In genomic region chr1:24237750-24238149, GRCh38 we compare ENCODE assay signal across 15 cellular contexts. TPM values are rescaled to one million over a fixed set of nuclear protein-coding genes. Genes with fewer than 3 reads are reported as not detected.
DNase-seq lines count a peak whose midpoint lies in the region; ATAC-seq, FAIRE-seq and TF ChIP-seq lines count a peak whose summit lies in the region.
"Had no signal": no experiment of that assay in that cellular context is flagged by ENCODE, and none has a peak within 500 bp of the region (broad histone marks: within the 10 kb centered on the region; RNA-seq: fewer than 3 reads in every experiment).

No MANE protein-coding gene starts in this region.

- no peaks in the 10 kb centered on the region for H3K36me3 ChIP-seq in HEK293 (ENCODE audit: control insufficient read depth in 2 of 2, insufficient read depth in 1 of 2, low read length in 2 of 2)
- no peaks in the 10 kb centered on the region for H3K36me3 ChIP-seq in PC-9 (ENCODE audit: low read depth)
- no peaks in the 10 kb centered on the region for H3K36me3 ChIP-seq in K562 (ENCODE audit: control insufficient read depth, insufficient read depth, low read length)
- H3K36me3 ChIP-seq in breast epithelium = no peaks in the 10 kb centered on the region
- H3K36me3 ChIP-seq: BLaER1 treated with 17β-estradiol and CSF1 and Interleukin-3, amounts not matched to agents 10 nM and 100 nM had no signal

- no peak for DNase-seq in PC-9
- DNase-seq in K562 (ENCODE audit: extremely low read depth in 1 of 4, low spot score in 3 of 4) = no peak
- no peak for DNase-seq in breast epithelium (ENCODE audit: low spot score in 2 of 2)
- DNase-seq: Calu3; CD8-positive, alpha-beta T cell; DMS79 treated with DMSO at 0.1 percent for 48 hours; GF-D8; GM23248; H7 had no signal

- peaks cover 11% of the 10 kb centered on the region; the same call in 1 of the 2 replicates for H3F3A ChIP-seq in PC-9 (ENCODE audit: insufficient read depth, low read depth)

- no peak for TF ChIP-seq CTCF in HEK293 (tag by site-specific recombination; IDR thresholded peaks at IDR 0.05)
- TF ChIP-seq CTCF in PC-9 (conservative IDR thresholded peaks at IDR 0.05) = no peak
- no peak for TF ChIP-seq CTCF in K562 (IDR thresholded peaks at IDR 0.05 in 2 of 3, conservative IDR thresholded peaks at IDR 0.05 in 1 of 3; ENCODE audit: insufficient read depth in 2 of 3, low read depth in 1 of 3, low read length in 3 of 3)
- TF ChIP-seq CTCF in breast epithelium (IDR thresholded peaks at IDR 0.05) = no peak

- no TSS peak for BruUV-seq in PC-9 (replicated peaks; lab: Mats Ljungman, UMichigan)
- BruUV-seq in K562 (replicated peaks; lab: Mats Ljungman, UMichigan) = no TSS peak

- H3K4me2 ChIP-seq in PC-9 (peak overlapping the region; percentile 61; the same call in 1 of the 2 replicates), K562 (ENCODE audit: insufficient read depth, low read length) (no peak overlapping the region)
- H3K4me2 ChIP-seq: BLaER1 treated with 17β-estradiol and CSF1 and Interleukin-3, amounts not matched to agents 10 nM and 100 nM had no signal

- H3K9me1 ChIP-seq in K562 (ENCODE audit: control insufficient read depth, insufficient read depth, low read length) = no peaks in the 10 kb centered on the region

- H3K4me3 ChIP-seq in HEK293 (ENCODE audit: low read depth, low read length) (no peak overlapping the region), PC-9 (no peak overlapping the region), K562 (no peak overlapping the region), breast epithelium (no peak overlapping the region)
- H3K4me3 ChIP-seq: BLaER1 treated with 17β-estradiol and CSF1 and Interleukin-3, amounts not matched to agents 10 nM and 100 nM; GM23248 had no signal

- CTCF ChIA-PET in HEK293 (lab: Yijun Ruan, JAX) (interaction anchor here (0.6 kb wide), 1 partner anchor 303 kb away, joined by 3 read pairs; no protein-coding TSS in a partner anchor), PC-9 (lab: Charles Lee) (no interaction called here), K562 (lab: Yijun Ruan, JAX; ENCODE audit: low intra/inter-chr PET ratio) (no interaction called here)

- H4K20me1 ChIP-seq in PC-9 (ENCODE audit: insufficient read depth) (no peaks in the 10 kb centered on the region), K562 (replicated peaks; ENCODE audit: control insufficient read depth, insufficient read depth, low read length) (0 out of 2 replicates have a peak, but pooled peaks cover 4% of the 10 kb centered on the region)
- H4K20me1 ChIP-seq: BLaER1 treated with 17β-estradiol and CSF1 and Interleukin-3, amounts not matched to agents 10 nM and 100 nM had no signal

- in situ Hi-C loops in K562 (cut with MboI) = no loop called here

- ATAC-seq in K562 (no peak), GM21390 (IDR thresholded peaks at IDR 0.05; ENCODE audit: unreplicated experiment) (no peak), GM21737 (IDR thresholded peaks at IDR 0.05; ENCODE audit: unreplicated experiment) (no peak)
- ATAC-seq: CD8-positive, alpha-beta T cell; HCT116 had no signal

- H2AFZ ChIP-seq in PC-9 (no peak overlapping the region), K562 (ENCODE audit: low read depth, low read length) (no peak overlapping the region)
- H2AFZ ChIP-seq: GM23248 had no signal

- H3K27me3 ChIP-seq in PC-9 (ENCODE audit: insufficient read depth, low read depth) = no peaks in the 10 kb centered on the region
- H3K27me3 ChIP-seq in K562 (ENCODE audit: control insufficient read depth in 2 of 2, insufficient read depth in 2 of 2, low read length in 2 of 2) = peaks cover 26 to 54% of the 10 kb centered on the region in 2 experiments
- H3K27me3 ChIP-seq in breast epithelium = no peaks in the 10 kb centered on the region
- H3K27me3 ChIP-seq: BLaER1 treated with 17β-estradiol and CSF1 and Interleukin-3, amounts not matched to agents 10 nM and 100 nM had no signal

- H3K9ac ChIP-seq in K562 (ENCODE audit: insufficient read depth in 1 of 2, low read depth in 2 of 2, low read length in 2 of 2) = no peak overlapping the region
- H3K9ac ChIP-seq: BLaER1 treated with 17β-estradiol and CSF1 and Interleukin-3, amounts not matched to agents 10 nM and 100 nM had no signal

- H3K79me2 ChIP-seq in PC-9 (ENCODE audit: low read depth) = no peaks in the 10 kb centered on the region
- no peaks in the 10 kb centered on the region for H3K79me2 ChIP-seq in K562 (ENCODE audit: control insufficient read depth, insufficient read depth, low read length)

- no peak for TF ChIP-seq EP300 in K562 (IDR thresholded peaks at IDR 0.05; ENCODE audit: low read length)

- no peak for FAIRE-seq in K562 (lab: Jason Lieb, UNC)

- no peaks in the 10 kb centered on the region for H3K9me2 ChIP-seq in PC-9 (ENCODE audit: insufficient read depth)

- TF ChIP-seq RAD21 in K562 (CRISPR knock-in tag; conservative IDR thresholded peaks at IDR 0.05 in 1 of 2, IDR thresholded peaks at IDR 0.05 in 1 of 2) = no peak

- WGBS in K562 (ENCODE audit: insufficient coverage, low coverage, missing lambda C conversion rate) = 4% methylated on average over 3 of the region's 3 CpGs

- intact Hi-C loops in PC-9 (cut with micrococcal nuclease; ENCODE audit: unreplicated experiment) (no loop called here), K562 (cut with micrococcal nuclease) (no loop called here), breast epithelium (cut with DNase I; ENCODE audit: low total_unique reads) (no loop called here)

- TF ChIP-seq POLR2A in K562 (conservative IDR thresholded peaks at IDR 0.05) = no peak
- TF ChIP-seq POLR2A in breast epithelium (IDR thresholded peaks at IDR 0.05) = no peak

- H3K9me3 ChIP-seq in HEK293 (ENCODE audit: control insufficient read depth, insufficient read depth, low read depth, low read length) = no peaks in the 10 kb centered on the region
- H3K9me3 ChIP-seq in PC-9 (ENCODE audit: insufficient read depth, low read depth) = no peaks in the 10 kb centered on the region
- H3K9me3 ChIP-seq in K562 (replicated peaks; ENCODE audit: control insufficient read depth, insufficient read depth, low read depth, low read length) = no peaks in the 10 kb centered on the region
- no peaks in the 10 kb centered on the region for H3K9me3 ChIP-seq in breast epithelium
- H3K9me3 ChIP-seq: BLaER1 treated with 17β-estradiol and CSF1 and Interleukin-3, amounts not matched to agents 10 nM and 100 nM had no signal

- H3K27ac ChIP-seq in HEK293 (ENCODE audit: extremely low read depth, low read depth, low read length) (no peak overlapping the region), PC-9 (no peak overlapping the region), K562 (ENCODE audit: extremely low read depth, low read depth, low read length) (no peak overlapping the region), breast epithelium (no peak overlapping the region)
- H3K27ac ChIP-seq: BLaER1 treated with 17β-estradiol and CSF1 and Interleukin-3, amounts not matched to agents 10 nM and 100 nM; GM23248 had no signal

- POLR2A ChIA-PET in HEK293 (lab: Yijun Ruan, JAX) (no interaction called here), PC-9 (lab: Charles Lee; ENCODE audit: unreplicated experiment) (no interaction called here), K562 (lab: Yijun Ruan, JAX) (no interaction called here)

- H3K4me1 ChIP-seq in HEK293 (ENCODE audit: control insufficient read depth, insufficient read depth, low read length) = no peaks in the 10 kb centered on the region
- peaks cover 22% of the 10 kb centered on the region for H3K4me1 ChIP-seq in PC-9 (replicated peaks; ENCODE audit: insufficient read depth)
- H3K4me1 ChIP-seq in K562 (replicated peaks in 1 of 2; ENCODE audit: control insufficient read depth in 2 of 2, insufficient read depth in 2 of 2, low read length in 2 of 2) = peaks cover 0 to 3% of the 10 kb centered on the region in 2 experiments; a peak in 1 of 5 replicates
- no peaks in the 10 kb centered on the region for H3K4me1 ChIP-seq in breast epithelium
- H3K4me1 ChIP-seq: BLaER1 treated with 17β-estradiol and CSF1 and Interleukin-3, amounts not matched to agents 10 nM and 100 nM had no signal

TF ChIP-seq in HEK293, 187 proteins besides CTCF, POLR2A, EP300 and RAD21 (continues in another document):
- TF ChIP-seq HOXD13 (CRISPR knock-in tag; IDR thresholded peaks at IDR 0.05; ENCODE audit: borderline replicate concordance) (no peak), ZNF768 (tag by site-specific recombination; IDR thresholded peaks at IDR 0.05) (peak; percentile 73; the same call in 1 of the 2 replicates), ZNF24 (tag by site-specific recombination; IDR thresholded peaks at IDR 0.05) (no peak)

TF ChIP-seq in K562, 482 proteins besides CTCF, POLR2A, EP300 and RAD21 (continues in another document):
- no peak for TF ChIP-seq MAFG (tag; conservative IDR thresholded peaks at IDR 0.05)
- TF ChIP-seq RBM25 (IDR thresholded peaks at IDR 0.05; ENCODE audit: low read depth, low read length, severe bottlenecking) = peak; percentile 97
- TF ChIP-seq MYBL2 (IDR thresholded peaks at IDR 0.05; ENCODE audit: low read depth) = no peak
- no peak for TF ChIP-seq MYBL2 (CRISPR knock-in tag; IDR thresholded peaks at IDR 0.05; ENCODE audit: borderline replicate concordance)
- 0 out of 4 replicates have a peak, but pooled peaks of 1 of the 2 experiments have one; percentile 12 for TF ChIP-seq HDAC1 (IDR thresholded peaks at IDR 0.05)
- peak; percentile 83 for TF ChIP-seq BCOR (IDR thresholded peaks at IDR 0.05)
- TF ChIP-seq CHD4 (IDR thresholded peaks at IDR 0.05; ENCODE audit: insufficient read depth, insufficient replicate concordance, low read depth, low read length, poor library complexity, severe bottlenecking) = peak; percentile 85
- TF ChIP-seq SOX6 (IDR thresholded peaks at IDR 0.05) = no peak
- TF ChIP-seq KDM1A (IDR thresholded peaks at IDR 0.05) = peak; percentile 42 to 46; a peak in 2 of 4 replicates

RNA-seq across cellular contexts. Expression of gene IFNLR1, which starts 50.7 kb away (rescaled TPM):
- total RNA-seq in PC-9 (2021) (5.5 and 8.1 TPM in 2 replicates), K562 (2014; rRNA removed) (not detected in 2 replicates), K562 (2014; rRNA removed; fragmentation: Illumina TruSeq; extraction: Trizol) (not detected in 2 replicates), K562 (2015; rRNA removed; fragmentation: Illumina TruSeq; extraction: Trizol) (not detected in 2 replicates), K562 (2021) (not detected in 2 replicates), breast epithelium (10 to 100 TPM in 1 of 3 donors, 1 to 10 TPM in 1, under 1 TPM in 1; under 0.01 to 10.7 (median 3.9) TPM)
- not detected in 2 replicates for total RNA-seq in K562 (2011; cell fraction: chromatin; rRNA removed; ENCODE audit: low replicate concordance)
- not detected in 2 replicates for total RNA-seq in K562 (2011; cell fraction: nucleolus; rRNA removed)
- not detected in 2 replicates for total RNA-seq in K562 (2011; cell fraction: nucleoplasm; rRNA removed)
- polyA plus RNA-seq in K562 (2011; rRNA removed) (not detected in 2 replicates), K562 (2014; fragmentation: Illumina TruSeq; extraction: Trizol) (not detected in 2 replicates), K562 (2014; fragmentation: Nextera tagmentation; extraction: Ambion mirVana) (not detected), K562 (2014; rRNA removed) (not detected in 2 replicates)
- not detected in 2 replicates for polyA plus RNA-seq in K562 (2011; cell fraction: cytosol; rRNA removed)
- not detected in 2 replicates for polyA plus RNA-seq in K562 (2011; cell fraction: nucleus; rRNA removed)
- polyA plus RNA-seq in K562 (2012) = not detected in 2 replicates
- polyA minus RNA-seq in K562 (2011; rRNA and poly(A)+ RNA removed) = not detected in 2 replicates
- not detected in 2 replicates for polyA minus RNA-seq in K562 (2011; cell fraction: cytosol; rRNA and poly(A)+ RNA removed)
- polyA minus RNA-seq in K562 (2011; cell fraction: nucleus; rRNA and poly(A)+ RNA removed) = not detected in 2 replicates
- total RNA-seq: A172, GM23248 had no signal
- polyA plus RNA-seq: GM23248 had no signal
